ENCODE assay signal across 1 cellular context in the genomic region with DNA sequence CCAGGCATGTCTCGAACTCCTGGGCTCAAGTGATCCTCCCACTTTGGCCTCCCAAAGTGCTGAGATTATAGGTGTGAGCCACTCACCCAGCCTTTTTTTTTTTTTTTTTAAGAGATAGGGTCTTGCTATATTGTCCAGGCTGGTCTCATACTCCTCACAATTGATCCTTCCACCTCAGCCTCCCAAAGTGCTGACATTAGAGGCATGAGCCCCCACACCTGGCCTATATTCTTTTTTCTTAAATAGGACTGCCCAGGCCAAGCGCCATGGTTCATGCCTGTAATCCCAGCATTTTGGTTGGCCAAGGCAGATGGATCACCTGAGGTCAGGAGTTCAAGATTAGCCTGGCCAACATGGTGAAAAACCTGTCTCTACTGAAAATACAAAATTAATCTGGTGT.
TF ChIP-seq lines count a peak whose summit lies in the region.

No MANE protein-coding gene starts in this region.

TF ChIP-seq in K562, 482 proteins besides CTCF, POLR2A, EP300 and RAD21 (continued from another document):
- TF ChIP-seq, protein P1, sequence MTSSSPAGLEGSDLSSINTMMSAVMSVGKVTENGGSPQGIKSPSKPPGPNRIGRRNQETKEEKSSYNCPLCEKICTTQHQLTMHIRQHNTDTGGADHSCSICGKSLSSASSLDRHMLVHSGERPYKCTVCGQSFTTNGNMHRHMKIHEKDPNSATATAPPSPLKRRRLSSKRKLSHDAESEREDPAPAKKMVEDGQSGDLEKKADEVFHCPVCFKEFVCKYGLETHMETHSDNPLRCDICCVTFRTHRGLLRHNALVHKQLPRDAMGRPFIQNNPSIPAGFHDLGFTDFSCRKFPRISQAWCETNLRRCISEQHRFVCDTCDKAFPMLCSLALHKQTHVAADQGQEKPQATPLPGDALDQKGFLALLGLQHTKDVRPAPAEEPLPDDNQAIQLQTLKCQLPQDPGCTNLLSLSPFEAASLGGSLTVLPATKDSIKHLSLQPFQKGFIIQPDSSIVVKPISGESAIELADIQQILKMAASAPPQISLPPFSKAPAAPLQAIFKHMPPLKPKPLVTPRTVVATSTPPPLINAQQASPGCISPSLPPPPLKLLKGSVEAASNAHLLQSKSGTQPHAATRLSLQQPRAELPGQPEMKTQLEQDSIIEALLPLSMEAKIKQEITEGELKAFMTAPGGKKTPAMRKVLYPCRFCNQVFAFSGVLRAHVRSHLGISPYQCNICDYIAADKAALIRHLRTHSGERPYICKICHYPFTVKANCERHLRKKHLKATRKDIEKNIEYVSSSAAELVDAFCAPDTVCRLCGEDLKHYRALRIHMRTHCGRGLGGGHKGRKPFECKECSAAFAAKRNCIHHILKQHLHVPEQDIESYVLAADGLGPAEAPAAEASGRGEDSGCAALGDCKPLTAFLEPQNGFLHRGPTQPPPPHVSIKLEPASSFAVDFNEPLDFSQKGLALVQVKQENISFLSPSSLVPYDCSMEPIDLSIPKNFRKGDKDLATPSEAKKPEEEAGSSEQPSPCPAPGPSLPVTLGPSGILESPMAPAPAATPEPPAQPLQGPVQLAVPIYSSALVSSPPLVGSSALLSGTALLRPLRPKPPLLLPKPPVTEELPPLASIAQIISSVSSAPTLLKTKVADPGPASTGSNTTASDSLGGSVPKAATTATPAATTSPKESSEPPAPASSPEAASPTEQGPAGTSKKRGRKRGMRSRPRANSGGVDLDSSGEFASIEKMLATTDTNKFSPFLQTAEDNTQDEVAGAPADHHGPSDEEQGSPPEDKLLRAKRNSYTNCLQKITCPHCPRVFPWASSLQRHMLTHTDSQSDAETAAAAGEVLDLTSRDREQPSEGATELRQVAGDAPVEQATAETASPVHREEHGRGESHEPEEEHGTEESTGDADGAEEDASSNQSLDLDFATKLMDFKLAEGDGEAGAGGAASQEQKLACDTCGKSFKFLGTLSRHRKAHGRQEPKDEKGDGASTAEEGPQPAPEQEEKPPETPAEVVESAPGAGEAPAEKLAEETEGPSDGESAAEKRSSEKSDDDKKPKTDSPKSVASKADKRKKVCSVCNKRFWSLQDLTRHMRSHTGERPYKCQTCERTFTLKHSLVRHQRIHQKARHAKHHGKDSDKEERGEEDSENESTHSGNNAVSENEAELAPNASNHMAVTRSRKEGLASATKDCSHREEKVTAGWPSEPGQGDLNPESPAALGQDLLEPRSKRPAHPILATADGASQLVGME (CRISPR knock-in tag; IDR thresholded peaks at IDR 0.05) = no peak
